In the genomic region with DNA sequence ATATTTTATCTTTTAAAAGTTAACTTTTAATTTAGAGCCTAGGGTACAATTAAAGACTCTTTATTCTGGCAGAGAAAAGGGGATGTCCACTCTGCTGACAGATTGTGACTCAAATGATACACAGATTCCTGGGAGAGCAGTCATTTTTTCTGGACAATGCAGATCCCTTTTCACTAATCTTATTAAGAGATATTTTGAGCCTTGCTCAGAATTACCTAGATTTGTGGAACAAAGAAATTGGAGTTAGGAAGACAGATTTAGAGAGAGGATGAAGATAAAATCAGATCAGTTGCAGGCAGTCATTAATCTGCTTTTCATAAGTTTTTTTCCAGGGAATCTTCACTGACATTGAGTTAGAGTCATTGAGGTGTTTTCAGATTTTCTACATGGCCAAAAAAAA, we compare ENCODE assay signal across 10 cellular contexts. TPM values are rescaled to one million over a fixed set of nuclear protein-coding genes. Genes with fewer than 3 reads are reported as not detected.
A peak's percentile ranks its signal among the peaks of the same experiment; 100 is the strongest.
DNase-seq lines count a peak whose midpoint lies in the region; ATAC-seq, FAIRE-seq and TF ChIP-seq lines count a peak whose summit lies in the region.
"Not testable (repeated sequence)": the region's sequence is repeated elsewhere in the genome, so short reads cannot be mapped to it uniquely, and the experiment has no call there.
"Had no signal": no experiment of that assay in that cellular context is flagged by ENCODE, and none has a peak within 500 bp of the region (broad histone marks: within the 10 kb centered on the region; RNA-seq: fewer than 3 reads in every experiment).

No MANE protein-coding gene starts in this region.

- TF ChIP-seq CTCF in epithelial cell of proximal tubule (conservative IDR thresholded peaks at IDR 0.05; ENCODE audit: low read depth, low read length) = not testable (repeated sequence)

- not testable (repeated sequence) for H3K4me3 ChIP-seq in epithelial cell of proximal tubule (ENCODE audit: low read depth, low read length)

- DNase-seq in A172 (ENCODE audit: low spot score) (peak; percentile 31), ELR (ENCODE audit: low read depth) (peak; percentile 89), M059J (ENCODE audit: low read depth) (peak; percentile 35), RCC 7860 (ENCODE audit: low spot score) (peak; percentile 46), epithelial cell of proximal tubule (ENCODE audit: low read depth) (peak; percentile 33), kidney glomerular epithelial cell (lab: John Stamatoyannopoulos, UW) (peak; percentile 35)

- ATAC-seq in SK-N-SH treated with all-trans-retinoic acid at 6 μM for 48 hours = peak; percentile 86

- peak; percentile 37 for FAIRE-seq in RCC 7860 (lab: Jason Lieb, UNC)

TF ChIP-seq in SK-N-SH treated with all-trans-retinoic acid at 6 μM for 48 hours, 23 proteins besides CTCF, POLR2A, EP300 and RAD21:
- TF ChIP-seq ISL1 (CRISPR knock-in tag; IDR thresholded peaks at IDR 0.05) = peak; percentile 91
- TF ChIP-seq, protein P1, sequence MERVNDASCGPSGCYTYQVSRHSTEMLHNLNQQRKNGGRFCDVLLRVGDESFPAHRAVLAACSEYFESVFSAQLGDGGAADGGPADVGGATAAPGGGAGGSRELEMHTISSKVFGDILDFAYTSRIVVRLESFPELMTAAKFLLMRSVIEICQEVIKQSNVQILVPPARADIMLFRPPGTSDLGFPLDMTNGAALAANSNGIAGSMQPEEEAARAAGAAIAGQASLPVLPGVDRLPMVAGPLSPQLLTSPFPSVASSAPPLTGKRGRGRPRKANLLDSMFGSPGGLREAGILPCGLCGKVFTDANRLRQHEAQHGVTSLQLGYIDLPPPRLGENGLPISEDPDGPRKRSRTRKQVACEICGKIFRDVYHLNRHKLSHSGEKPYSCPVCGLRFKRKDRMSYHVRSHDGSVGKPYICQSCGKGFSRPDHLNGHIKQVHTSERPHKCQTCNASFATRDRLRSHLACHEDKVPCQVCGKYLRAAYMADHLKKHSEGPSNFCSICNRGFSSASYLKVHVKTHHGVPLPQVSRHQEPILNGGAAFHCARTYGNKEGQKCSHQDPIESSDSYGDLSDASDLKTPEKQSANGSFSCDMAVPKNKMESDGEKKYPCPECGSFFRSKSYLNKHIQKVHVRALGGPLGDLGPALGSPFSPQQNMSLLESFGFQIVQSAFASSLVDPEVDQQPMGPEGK (CRISPR knock-in tag; IDR thresholded peaks at IDR 0.05; ENCODE audit: borderline replicate concordance) = peak; percentile 85; the same call in 1 of the 2 replicates
- peak; percentile 56; the same call in 1 of the 2 replicates for TF ChIP-seq ZC3H10 (CRISPR knock-in tag; IDR thresholded peaks at IDR 0.05)
- TF ChIP-seq, protein P2, sequence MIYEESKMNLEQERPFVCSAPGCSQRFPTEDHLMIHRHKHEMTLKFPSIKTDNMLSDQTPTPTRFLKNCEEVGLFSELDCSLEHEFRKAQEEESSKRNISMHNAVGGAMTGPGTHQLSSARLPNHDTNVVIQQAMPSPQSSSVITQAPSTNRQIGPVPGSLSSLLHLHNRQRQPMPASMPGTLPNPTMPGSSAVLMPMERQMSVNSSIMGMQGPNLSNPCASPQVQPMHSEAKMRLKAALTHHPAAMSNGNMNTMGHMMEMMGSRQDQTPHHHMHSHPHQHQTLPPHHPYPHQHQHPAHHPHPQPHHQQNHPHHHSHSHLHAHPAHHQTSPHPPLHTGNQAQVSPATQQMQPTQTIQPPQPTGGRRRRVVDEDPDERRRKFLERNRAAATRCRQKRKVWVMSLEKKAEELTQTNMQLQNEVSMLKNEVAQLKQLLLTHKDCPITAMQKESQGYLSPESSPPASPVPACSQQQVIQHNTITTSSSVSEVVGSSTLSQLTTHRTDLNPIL (CRISPR knock-in tag; IDR thresholded peaks at IDR 0.05; ENCODE audit: low read depth) = peak; percentile 59; the same call in 1 of the 2 replicates

RNA-seq across cellular contexts. Expression of a gene that starts 27.8 kb away (rescaled TPM):
- total RNA-seq in A172 (2014; rRNA removed; shearing (Covaris generic)) = not detected in 2 replicates
- not detected in 2 replicates for total RNA-seq in M059J (2014; rRNA removed; shearing (Covaris generic))
- not detected in 2 replicates for total RNA-seq in epithelial cell of proximal tubule
- total RNA-seq: CD4-positive, CD25-positive, alpha-beta regulatory T cell; H9; HT-29 had no signal

RNA-seq across cellular contexts. Expression of a gene that starts 42.5 kb away (rescaled TPM):
- not detected in 2 replicates for total RNA-seq in A172 (2014; rRNA removed; shearing (Covaris generic))
- total RNA-seq in M059J (2014; rRNA removed; shearing (Covaris generic)) = not detected in 2 replicates
- not detected in 2 replicates for total RNA-seq in epithelial cell of proximal tubule
- total RNA-seq: CD4-positive, CD25-positive, alpha-beta regulatory T cell; H9; HT-29 had no signal

Comparison
In these comparisons a context has a peak if more than half of its experiments do, and no peak if none do; other contexts are left out.
1. DNase-seq: peak in every context shown above with its lines; median percentile 89 in ELR; 46 in RCC 7860; 35 in M059J; 35 in kidney glomerular epithelial cell; 33 in epithelial cell of proximal tubule; 31 in A172.